In the genomic region with DNA sequence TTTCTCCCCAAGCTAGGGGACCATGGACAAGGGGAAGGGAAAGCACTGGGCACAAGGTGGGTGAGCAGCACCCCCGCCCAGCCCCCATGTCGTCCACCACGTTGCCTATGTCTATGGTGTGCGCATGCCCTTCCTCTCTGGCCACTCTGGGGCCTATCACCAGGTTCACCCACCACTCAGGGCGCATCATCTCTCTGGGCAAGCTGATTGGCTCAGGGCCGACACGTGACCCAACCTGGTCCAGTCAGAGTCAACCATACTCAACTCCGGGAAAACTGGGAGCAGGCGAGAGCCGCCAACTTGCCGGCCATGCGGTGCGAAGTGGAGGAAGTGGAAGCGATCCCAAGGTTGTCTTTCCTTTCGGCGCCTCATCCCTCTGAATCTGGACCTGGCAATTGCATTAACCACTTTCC, we compare ENCODE assay signal across 1 cellular context.
TF ChIP-seq lines count a peak whose summit lies in the region.

No MANE protein-coding gene starts in this region.

TF ChIP-seq in IMR-90, 13 proteins besides CTCF, POLR2A, EP300 and RAD21:
- TF ChIP-seq USF2 (IDR thresholded peaks at IDR 0.05; ENCODE audit: low read depth, low read length), result peak; percentile 57
- TF ChIP-seq MXI1 (IDR thresholded peaks at IDR 0.05; ENCODE audit: borderline replicate concordance, low read depth, low read length), result no peak
TF ChIP-seq in IMR-90: peak in this region for 1.
